In genomic region chr12:11847539-11847938, GRCh38 we compare ENCODE assay signal across 18 cellular contexts.
DNase-seq lines count a peak whose midpoint lies in the region; ATAC-seq and TF ChIP-seq lines count a peak whose summit lies in the region.
"Had no signal": no experiment of that assay in that cellular context is flagged by ENCODE, and none has a peak within 500 bp of the region (broad histone marks: within the 10 kb centered on the region; RNA-seq: fewer than 3 reads in every experiment).

No MANE protein-coding gene starts in this region.

- H3K4me2 ChIP-seq in H9 (ENCODE audit: insufficient read depth, insufficient read length, low read length) = no peak overlapping the region
- H3K4me2 ChIP-seq: BLaER1 had no signal

- H3K56ac ChIP-seq in H9 (ENCODE audit: insufficient read length, low read depth, low read length) = no peak overlapping the region

- no peak overlapping the region for H2BK12ac ChIP-seq in H9 (ENCODE audit: insufficient read length, low read depth, low read length)

- H3K36me3 Mint-ChIP-seq in H9 (ENCODE audit: insufficient read depth in 1 of 3, low read depth in 3 of 3) (peaks cover 2 to 17% (median 3%) of the 10 kb centered on the region in 3 experiments; a peak in 5 of 7 replicates), nephron progenitor cell (ENCODE audit: low read depth) (peaks cover 19% of the 10 kb centered on the region)
- peaks cover 96% of the 10 kb centered on the region for H3K36me3 Mint-ChIP-seq in dendritic cell treated with granulocyte-macrophage colony-stimulating factor and Interleukin-4, amounts not matched to agents 40 ng/mL and 50 ng/mL, for 4 days (ENCODE audit: low read depth)

- H4K8ac ChIP-seq in H9 (replicated peaks; ENCODE audit: insufficient read length, low read depth, low read length) = no peak overlapping the region

- WGBS in H9 (ENCODE audit: extremely low coverage, insufficient read length, low lambda C conversion rate) = no CpG with 5 or more reads among the region's 1 CpG
- 92 to 93% methylated on average over 1 of the region's 1 CpG for WGBS in thyroid gland, 2 donors

- no peak overlapping the region for H4K5ac ChIP-seq in H9 (ENCODE audit: insufficient read length, low read depth, low read length)

- H3K9me3 ChIP-seq in H9 (ENCODE audit: control insufficient read depth, low read depth, low read length) (no peaks in the 10 kb centered on the region), thyroid gland (no peaks in the 10 kb centered on the region)
- H3K9me3 ChIP-seq: SJCRH30 had no signal

- no peak overlapping the region for H3K23ac ChIP-seq in H9 (ENCODE audit: insufficient read length, low read depth, low read length)

- no peak overlapping the region for H3K14ac ChIP-seq in H9 (ENCODE audit: insufficient read depth, low read length)

- H3K36me3 ChIP-seq in thyroid gland = no peaks in the 10 kb centered on the region
- H3K36me3 ChIP-seq: SJCRH30 had no signal

- H3K9me3 Mint-ChIP-seq in H9 (no peaks in the 10 kb centered on the region), nephron progenitor cell (no peaks in the 10 kb centered on the region)
- no peaks in the 10 kb centered on the region for H3K9me3 Mint-ChIP-seq in dendritic cell treated with granulocyte-macrophage colony-stimulating factor and Interleukin-4, amounts not matched to agents 40 ng/mL and 50 ng/mL, for 4 days

- TF ChIP-seq POLR2A in thyroid gland (IDR thresholded peaks at IDR 0.05) = no peak

- H2BK120ac ChIP-seq in H9 (ENCODE audit: low read depth, low read length, poor library complexity, severe bottlenecking) = no peak overlapping the region

- H3K4ac ChIP-seq in H9 (ENCODE audit: low read depth, low read length) = no peak overlapping the region

- H3K27ac Mint-ChIP-seq in H9 (peak overlapping the region in 1 of 3 experiments; percentile 37; a peak in 2 of 7 replicates), nephron progenitor cell (peak overlapping the region; percentile 32)
- peak overlapping the region; percentile 75 for H3K27ac Mint-ChIP-seq in dendritic cell treated with granulocyte-macrophage colony-stimulating factor and Interleukin-4, amounts not matched to agents 40 ng/mL and 50 ng/mL, for 4 days

- H3T11ph ChIP-seq in H9 (ENCODE audit: low read length) = no peak overlapping the region

- intact Hi-C loops in dendritic cell treated with granulocyte-macrophage colony-stimulating factor and Interleukin-4, amounts not matched to agents 40 ng/mL and 50 ng/mL, for 4 days (cut with micrococcal nuclease) = no loop called here
- intact Hi-C loops in thyroid gland (cut with DNase I) = no loop called here

- DNase-seq in activated CD8-positive, alpha-beta memory T cell treated with anti-CD3 and anti-CD28 coated beads, Interleukin-2, amount 50 U/mL, for 48 hours = peak; percentile 10
- no peak for DNase-seq in activated CD8-positive, alpha-beta memory T cell treated with anti-CD3 and anti-CD28 coated beads, Interleukin-2, amount 50 U/mL, for 4 hours
- DNase-seq in H9 (peak; percentile 22), nephron progenitor cell (no peak), thyroid gland (no peak), NCI-H2107 treated with DMSO at 0.1 percent for 48 hours (lab: John Stamatoyannopoulos, UW; ENCODE audit: unreplicated experiment) (no peak)
- DNase-seq: HCEC 1CT, KG1, NCI-H1417 treated with DMSO at 0.1 percent for 48 hours, NCI-H2029, NCI-H2171 treated with DMSO at 0.1 percent for 48 hours, NCI-H446 treated with DMSO at 0.1 percent for 48 hours, NCI-H748 treated with DMSO at 0.1 percent for 48 hours, PC-3, SJCRH30 had no signal

- H3K79me1 ChIP-seq in H9 (ENCODE audit: insufficient read depth, low read depth, low read length, poor library complexity, severe bottlenecking) = no peaks in the 10 kb centered on the region

- H3K27me3 ChIP-seq in H9 (ENCODE audit: insufficient read depth, low read length) (no peaks in the 10 kb centered on the region), thyroid gland (no peaks in the 10 kb centered on the region)
- H3K27me3 ChIP-seq: BLaER1, SJCRH30 had no signal

- no peak overlapping the region for H3K9ac ChIP-seq in H9 (ENCODE audit: extremely low read depth, insufficient read length, low read length)
- H3K9ac ChIP-seq: BLaER1 had no signal

- H2AFZ ChIP-seq in H9 (ENCODE audit: low read length) = no peak overlapping the region

- TF ChIP-seq CTCF in H9 (conservative IDR thresholded peaks at IDR 0.05) = no peak
- TF ChIP-seq CTCF in nephron progenitor cell (IDR thresholded peaks at IDR 0.05) = no peak
- TF ChIP-seq CTCF in thyroid gland (IDR thresholded peaks at IDR 0.05) = no peak

- H3K4me1 ChIP-seq in H9 (ENCODE audit: insufficient read depth, low read length) (no peaks in the 10 kb centered on the region), thyroid gland (peaks cover 2 to 6% of the 10 kb centered on the region in 2 donors)
- H3K4me1 ChIP-seq: SJCRH30 had no signal

- H3K27me3 Mint-ChIP-seq in H9 (ENCODE audit: low read depth) (no peaks in the 10 kb centered on the region), nephron progenitor cell (ENCODE audit: low read depth, poor library complexity) (no peaks in the 10 kb centered on the region)
- no peaks in the 10 kb centered on the region for H3K27me3 Mint-ChIP-seq in dendritic cell treated with granulocyte-macrophage colony-stimulating factor and Interleukin-4, amounts not matched to agents 40 ng/mL and 50 ng/mL, for 4 days

- no peak overlapping the region for H3K18ac ChIP-seq in H9 (ENCODE audit: insufficient read length, low read depth, low read length)

- H2BK5ac ChIP-seq in H9 (ENCODE audit: insufficient read length, low read length) = no peak overlapping the region

- no peaks in the 10 kb centered on the region for H3K23me2 ChIP-seq in H9 (ENCODE audit: insufficient read length, low read depth, low read length, poor library complexity, severe bottlenecking)

- H3K27ac ChIP-seq in H9 (ENCODE audit: insufficient read length, low read depth, low read length) (no peak overlapping the region), thyroid gland (no peak overlapping the region)
- H3K27ac ChIP-seq: BLaER1, SJCRH30 had no signal

- H3K4me3 ChIP-seq in thyroid gland (replicated peaks in 1 of 3) = no peak overlapping the region
- H3K4me3 ChIP-seq: BLaER1, SJCRH30 had no signal

- H2AK5ac ChIP-seq in H9 (ENCODE audit: insufficient read length, low read length) = no peak overlapping the region

- H3K4me3 Mint-ChIP-seq in H9 (no peak overlapping the region), nephron progenitor cell (no peak overlapping the region)
- H3K4me3 Mint-ChIP-seq in dendritic cell treated with granulocyte-macrophage colony-stimulating factor and Interleukin-4, amounts not matched to agents 40 ng/mL and 50 ng/mL, for 4 days = no peak overlapping the region

- no peak for ATAC-seq in GM21447 (IDR thresholded peaks at IDR 0.05; ENCODE audit: unreplicated experiment)
- ATAC-seq: PC-3 had no signal

- no peak overlapping the region for H4K91ac ChIP-seq in H9 (ENCODE audit: insufficient read length, low read depth, low read length)

- H2BK20ac ChIP-seq in H9 (ENCODE audit: low read depth, low read length, poor library complexity, severe bottlenecking) = no peak overlapping the region

- H3K4me1 Mint-ChIP-seq in H9 = peaks cover 0 to 3% of the 10 kb centered on the region in 2 experiments; a peak in 1 of 4 replicates
- H3K4me1 Mint-ChIP-seq in dendritic cell treated with granulocyte-macrophage colony-stimulating factor and Interleukin-4, amounts not matched to agents 40 ng/mL and 50 ng/mL, for 4 days (ENCODE audit: low read depth) = peaks cover 71% of the 10 kb centered on the region
- peaks cover 7% of the 10 kb centered on the region for H3K4me1 Mint-ChIP-seq in nephron progenitor cell

- no peak overlapping the region for H2BK15ac ChIP-seq in H9 (ENCODE audit: low read depth, low read length)

- H4K20me1 ChIP-seq in H9 (ENCODE audit: control insufficient read depth, insufficient read depth, insufficient read length) = no peaks in the 10 kb centered on the region
- H4K20me1 ChIP-seq: BLaER1 had no signal

- no peaks in the 10 kb centered on the region for H3K79me2 ChIP-seq in H9 (ENCODE audit: insufficient read depth, low read length)

Comparison
In these comparisons a context has a peak if more than half of its experiments do, and no peak if none do; other contexts are left out.
1. DNase-seq: peak in activated CD8-positive, alpha-beta memory T cell treated with anti-CD3 and anti-CD28 coated beads, Interleukin-2, amount 50 U/mL, for 48 hours (single experiment) and H9 (single experiment); none in activated CD8-positive, alpha-beta memory T cell treated with anti-CD3 and anti-CD28 coated beads, Interleukin-2, amount 50 U/mL, for 4 hours (single experiment), nephron progenitor cell (single experiment), thyroid gland (0 of 2) and NCI-H2107 treated with DMSO at 0.1 percent for 48 hours (single experiment).